ENCODE assay signal across 10 cellular contexts in the genomic region with DNA sequence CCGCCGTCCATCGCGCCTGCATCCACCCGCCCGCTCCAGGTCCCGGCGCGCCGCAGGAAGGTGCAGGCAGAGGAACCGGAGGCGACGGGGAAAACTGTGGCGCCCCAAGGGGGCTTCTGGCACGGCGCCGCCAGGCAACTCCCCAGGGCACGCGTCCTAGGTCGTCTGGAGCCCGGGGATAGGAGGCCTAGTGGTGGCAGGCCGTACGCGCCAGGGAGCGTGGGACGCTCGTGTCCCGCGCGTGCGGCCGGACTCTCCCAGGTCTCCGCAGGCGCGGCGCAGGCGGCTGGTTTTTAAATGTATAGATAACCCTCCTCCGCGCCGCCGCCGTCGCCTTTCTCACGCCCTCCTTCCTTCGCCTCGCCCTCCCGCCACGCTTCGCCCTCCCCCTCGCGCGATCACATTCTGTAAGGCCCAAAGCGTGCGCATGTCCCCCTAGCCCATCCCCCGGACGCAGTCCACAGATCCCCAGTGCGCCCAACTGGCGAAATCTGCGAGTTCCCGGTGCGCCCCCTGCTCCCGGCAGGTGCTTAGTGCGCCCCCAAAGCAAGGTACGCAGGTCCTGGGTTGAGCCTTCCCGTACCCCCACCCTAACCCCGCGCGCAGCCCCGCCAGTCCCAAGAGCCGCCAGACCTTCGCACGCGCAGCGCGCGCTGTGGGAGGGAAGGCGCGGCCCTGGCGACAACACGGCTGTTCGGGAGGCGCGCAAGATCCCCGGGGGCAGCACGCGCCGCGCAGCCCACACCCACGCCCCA. TPM values are rescaled to one million over a fixed set of nuclear protein-coding genes. Genes with fewer than 3 reads are reported as not detected.
DNase-seq lines count a peak whose midpoint lies in the region; ATAC-seq and TF ChIP-seq lines count a peak whose summit lies in the region.
"Had no signal": no experiment of that assay in that cellular context is flagged by ENCODE, and none has a peak within 500 bp of the region (broad histone marks: within the 10 kb centered on the region; RNA-seq: fewer than 3 reads in every experiment).

A gene with protein sequence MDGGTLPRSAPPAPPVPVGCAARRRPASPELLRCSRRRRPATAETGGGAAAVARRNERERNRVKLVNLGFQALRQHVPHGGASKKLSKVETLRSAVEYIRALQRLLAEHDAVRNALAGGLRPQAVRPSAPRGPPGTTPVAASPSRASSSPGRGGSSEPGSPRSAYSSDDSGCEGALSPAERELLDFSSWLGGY (minus strand): TSS at position 267 of the 755 bp plus-strand sequence. CDS start 256 bp downstream, at position 11.

- no peak for TF ChIP-seq POLR2A in stomach (IDR thresholded peaks at IDR 0.05)

- H3K4me3 Mint-ChIP-seq in activated naive CD8-positive, alpha-beta T cell: peak within 1 kb of the TSS; percentile 64

- CTCF ChIA-PET in SK-N-SH (lab: Yijun Ruan, JAX): interaction anchor here (0.6 to 2.2 kb wide), 4 partner anchors 47 to 234 kb away, joined by 3 to 8 read pairs (median 4); no protein-coding TSS in a partner anchor

- no peak for TF ChIP-seq RAD21 in SK-N-SH (IDR thresholded peaks at IDR 0.05; ENCODE audit: low read length)

- H3K4me3 ChIP-seq in SK-N-SH (ENCODE audit: low read depth in 2 of 2, low read length in 1 of 2) (no peak within 1 kb of the TSS), stomach (peak within 1 kb of the TSS; percentile 55 to 68 (median 56))

- no peak within 1 kb of the TSS for H3K9ac ChIP-seq in SK-N-SH

- DNase-seq in SK-N-SH (peak; percentile 43), left lobe of liver (ENCODE audit: low spot score) (peak; percentile 46), stomach (peak; percentile 25), OCI-M1 (lab: John Stamatoyannopoulos, UW) (no peak)

- intact Hi-C loops in stomach (cut with DNase I; ENCODE audit: low total_unique reads): no loop called here

- no peak within 1 kb of the TSS for H3K27ac ChIP-seq in SK-N-SH (ENCODE audit: low read depth in 2 of 2, low read length in 1 of 2)
- H3K27ac ChIP-seq in stomach: peak within 1 kb of the TSS in 4 of 5 donors; percentile 20 to 87 (median 60)

- H3K4me1 Mint-ChIP-seq in activated naive CD8-positive, alpha-beta T cell (ENCODE audit: low read depth): peaks cover 23% of the 10 kb centered on the region

- H2AFZ ChIP-seq in SK-N-SH (ENCODE audit: low read depth): no peak within 1 kb of the TSS

- TF ChIP-seq CTCF in SK-N-SH (IDR thresholded peaks at IDR 0.05) (no peak), stomach (IDR thresholded peaks at IDR 0.05) (no peak)

- H3K36me3 Mint-ChIP-seq in activated naive CD8-positive, alpha-beta T cell: peaks cover 2% of the 10 kb centered on the region
- H3K36me3 Mint-ChIP-seq: activated naive CD4-positive, alpha-beta T cell treated with anti-CD3 and anti-CD28 coated beads, Interleukin-2, amount 50 U/mL, for 72 hours had no signal

- POLR2A ChIA-PET in SK-N-SH (lab: Yijun Ruan, JAX): no interaction called here

- no peaks in the 10 kb centered on the region for H3K79me2 ChIP-seq in SK-N-SH (ENCODE audit: insufficient read depth)

- TF ChIP-seq EP300 in SK-N-SH (IDR thresholded peaks at IDR 0.05; ENCODE audit: borderline replicate concordance in 1 of 2, low read depth in 1 of 2, low read length in 1 of 2) (no peak), stomach (IDR thresholded peaks at IDR 0.05) (no peak)

- H3K9me3 Mint-ChIP-seq in activated naive CD8-positive, alpha-beta T cell (ENCODE audit: low read depth): no peaks in the 10 kb centered on the region
- H3K9me3 Mint-ChIP-seq: activated naive CD4-positive, alpha-beta T cell treated with anti-CD3 and anti-CD28 coated beads, Interleukin-2, amount 50 U/mL, for 72 hours had no signal

- ATAC-seq in SK-N-SH treated with all-trans-retinoic acid at 6 μM for 48 hours (no peak; the same call in 2 of the 3 replicates), left lobe of liver (no peak), HG02623 (IDR thresholded peaks at IDR 0.05; ENCODE audit: unreplicated experiment) (no peak), HG03097 (IDR thresholded peaks at IDR 0.05; ENCODE audit: low FRiP score, unreplicated experiment) (no peak)

- H3K27me3 ChIP-seq in SK-N-SH (ENCODE audit: insufficient read depth): peaks cover 29% of the 10 kb centered on the region
- peaks cover 12 to 65% (median 41%) of the 10 kb centered on the region in 3 donors for H3K27me3 ChIP-seq in stomach

- H4K20me1 ChIP-seq in SK-N-SH (ENCODE audit: insufficient read depth): no peaks in the 10 kb centered on the region

- H3K27ac Mint-ChIP-seq in activated naive CD8-positive, alpha-beta T cell: peak within 1 kb of the TSS; percentile 41
- H3K27ac Mint-ChIP-seq: activated naive CD4-positive, alpha-beta T cell treated with anti-CD3 and anti-CD28 coated beads, Interleukin-2, amount 50 U/mL, for 72 hours had no signal

- H3K4me1 ChIP-seq in SK-N-SH (ENCODE audit: control insufficient read depth in 1 of 2, insufficient read depth in 2 of 2, low read depth in 1 of 2, low read length in 1 of 2): no peaks in the 10 kb centered on the region
- peaks cover 25 to 44% (median 35%) of the 10 kb centered on the region in 4 donors for H3K4me1 ChIP-seq in stomach

- H3K9me2 ChIP-seq in SK-N-SH: no peaks in the 10 kb centered on the region

- WGBS in SK-N-SH (ENCODE audit: low lambda C conversion rate): 10% methylated on average over 17 of the region's 89 CpGs
- 1 to 7% (median 2%) methylated on average over 52 to 89 of the region's 89 CpGs for WGBS in stomach, 5 donors

- H3K4me2 ChIP-seq in SK-N-SH: no peak within 1 kb of the TSS

- H3K9me3 ChIP-seq in SK-N-SH: no peaks in the 10 kb centered on the region
- no peaks in the 10 kb centered on the region for H3K9me3 ChIP-seq in stomach

- H3F3A ChIP-seq in SK-N-SH (replicated peaks; ENCODE audit: insufficient read depth): no peaks in the 10 kb centered on the region

- peaks cover 3% of the 10 kb centered on the region for H3K27me3 Mint-ChIP-seq in activated naive CD8-positive, alpha-beta T cell

- H3K36me3 ChIP-seq in SK-N-SH (replicated peaks in 1 of 2; ENCODE audit: control insufficient read depth in 1 of 2, insufficient read depth in 2 of 2, low read length in 1 of 2) (no peaks in the 10 kb centered on the region), stomach (no peaks in the 10 kb centered on the region)

TF ChIP-seq in SK-N-SH, 30 proteins besides CTCF, POLR2A, EP300 and RAD21 (continues in another document):
- TF ChIP-seq MEF2A (IDR thresholded peaks at IDR 0.05; ENCODE audit: borderline replicate concordance, low read depth) (no peak), RXRA (IDR thresholded peaks at IDR 0.05; ENCODE audit: borderline replicate concordance, low read depth) (no peak), MAX (IDR thresholded peaks at IDR 0.05; ENCODE audit: low read depth) (no peak), TAF1 (IDR thresholded peaks at IDR 0.05; ENCODE audit: borderline replicate concordance, low read depth, low read length) (no peak), GABPA (IDR thresholded peaks at IDR 0.05; ENCODE audit: low read depth) (no peak), CHD2 (IDR thresholded peaks at IDR 0.05; ENCODE audit: low read length, partially characterized antibody) (no peak), ELF1 (IDR thresholded peaks at IDR 0.05) (no peak), YY1 (IDR thresholded peaks at IDR 0.05; ENCODE audit: low read depth) (no peak), RFX5 (IDR thresholded peaks at IDR 0.05; ENCODE audit: low read length) (no peak), NRF1 (IDR thresholded peaks at IDR 0.05; ENCODE audit: low read depth, low read length) (no peak), NFIC (IDR thresholded peaks at IDR 0.05; ENCODE audit: borderline replicate concordance) (no peak)
- TF ChIP-seq, protein P1, sequence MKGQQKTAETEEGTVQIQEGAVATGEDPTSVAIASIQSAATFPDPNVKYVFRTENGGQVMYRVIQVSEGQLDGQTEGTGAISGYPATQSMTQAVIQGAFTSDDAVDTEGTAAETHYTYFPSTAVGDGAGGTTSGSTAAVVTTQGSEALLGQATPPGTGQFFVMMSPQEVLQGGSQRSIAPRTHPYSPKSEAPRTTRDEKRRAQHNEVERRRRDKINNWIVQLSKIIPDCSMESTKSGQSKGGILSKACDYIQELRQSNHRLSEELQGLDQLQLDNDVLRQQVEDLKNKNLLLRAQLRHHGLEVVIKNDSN (IDR thresholded peaks at IDR 0.05; ENCODE audit: borderline replicate concordance, low read depth): no peak

TF ChIP-seq in SK-N-SH treated with all-trans-retinoic acid at 6 μM for 48 hours, 23 proteins besides CTCF, POLR2A, EP300 and RAD21 (continues in another document):
- TF ChIP-seq CSDC2 (CRISPR knock-in tag; IDR thresholded peaks at IDR 0.05) (no peak), BACH2 (CRISPR knock-in tag; IDR thresholded peaks at IDR 0.05; ENCODE audit: borderline replicate concordance) (no peak), CSRNP3 (CRISPR knock-in tag; IDR thresholded peaks at IDR 0.05) (no peak)
- TF ChIP-seq, protein P2, sequence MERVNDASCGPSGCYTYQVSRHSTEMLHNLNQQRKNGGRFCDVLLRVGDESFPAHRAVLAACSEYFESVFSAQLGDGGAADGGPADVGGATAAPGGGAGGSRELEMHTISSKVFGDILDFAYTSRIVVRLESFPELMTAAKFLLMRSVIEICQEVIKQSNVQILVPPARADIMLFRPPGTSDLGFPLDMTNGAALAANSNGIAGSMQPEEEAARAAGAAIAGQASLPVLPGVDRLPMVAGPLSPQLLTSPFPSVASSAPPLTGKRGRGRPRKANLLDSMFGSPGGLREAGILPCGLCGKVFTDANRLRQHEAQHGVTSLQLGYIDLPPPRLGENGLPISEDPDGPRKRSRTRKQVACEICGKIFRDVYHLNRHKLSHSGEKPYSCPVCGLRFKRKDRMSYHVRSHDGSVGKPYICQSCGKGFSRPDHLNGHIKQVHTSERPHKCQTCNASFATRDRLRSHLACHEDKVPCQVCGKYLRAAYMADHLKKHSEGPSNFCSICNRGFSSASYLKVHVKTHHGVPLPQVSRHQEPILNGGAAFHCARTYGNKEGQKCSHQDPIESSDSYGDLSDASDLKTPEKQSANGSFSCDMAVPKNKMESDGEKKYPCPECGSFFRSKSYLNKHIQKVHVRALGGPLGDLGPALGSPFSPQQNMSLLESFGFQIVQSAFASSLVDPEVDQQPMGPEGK (CRISPR knock-in tag; IDR thresholded peaks at IDR 0.05; ENCODE audit: borderline replicate concordance): no peak

RNA-seq across cellular contexts. Expression of the gene that starts here (rescaled TPM):
- not detected in 2 replicates for polyA plus RNA-seq in SK-N-SH (2012; rRNA removed)
- polyA plus RNA-seq in SK-N-SH (2012; cell fraction: cytosol; rRNA removed): not detected in 2 replicates
- polyA plus RNA-seq in SK-N-SH (2012; cell fraction: nucleus; rRNA removed): not detected in 2 replicates
- total RNA-seq in left lobe of liver: 0.83 TPM
- total RNA-seq in stomach: 1 to 10 TPM in 1 of 5 donors, not detected in 4; 2.6 TPM
- polyA plus RNA-seq in stomach: 1 to 10 TPM in 2 of 3 donors, under 1 TPM in 1; 0.81 to 6.3 (median 1.8) TPM
- total RNA-seq: HT1080 had no signal

Comparison
In these comparisons a context has a peak if more than half of its experiments do, and no peak if none do; other contexts are left out.
1. Peak in DNase-seq in SK-N-SH; RNA of the gene not detected or under 1 TPM.
2. Peak in DNase-seq in left lobe of liver; RNA of the gene not detected or under 1 TPM.
3. H3K27ac ChIP-seq: peak in stomach (4 of 5); none in SK-N-SH (0 of 2).
4. H3K4me3 ChIP-seq: peak in stomach (4 of 4); none in SK-N-SH (0 of 2).